ENCODE assay signal across 1 cellular context in the genomic region with DNA sequence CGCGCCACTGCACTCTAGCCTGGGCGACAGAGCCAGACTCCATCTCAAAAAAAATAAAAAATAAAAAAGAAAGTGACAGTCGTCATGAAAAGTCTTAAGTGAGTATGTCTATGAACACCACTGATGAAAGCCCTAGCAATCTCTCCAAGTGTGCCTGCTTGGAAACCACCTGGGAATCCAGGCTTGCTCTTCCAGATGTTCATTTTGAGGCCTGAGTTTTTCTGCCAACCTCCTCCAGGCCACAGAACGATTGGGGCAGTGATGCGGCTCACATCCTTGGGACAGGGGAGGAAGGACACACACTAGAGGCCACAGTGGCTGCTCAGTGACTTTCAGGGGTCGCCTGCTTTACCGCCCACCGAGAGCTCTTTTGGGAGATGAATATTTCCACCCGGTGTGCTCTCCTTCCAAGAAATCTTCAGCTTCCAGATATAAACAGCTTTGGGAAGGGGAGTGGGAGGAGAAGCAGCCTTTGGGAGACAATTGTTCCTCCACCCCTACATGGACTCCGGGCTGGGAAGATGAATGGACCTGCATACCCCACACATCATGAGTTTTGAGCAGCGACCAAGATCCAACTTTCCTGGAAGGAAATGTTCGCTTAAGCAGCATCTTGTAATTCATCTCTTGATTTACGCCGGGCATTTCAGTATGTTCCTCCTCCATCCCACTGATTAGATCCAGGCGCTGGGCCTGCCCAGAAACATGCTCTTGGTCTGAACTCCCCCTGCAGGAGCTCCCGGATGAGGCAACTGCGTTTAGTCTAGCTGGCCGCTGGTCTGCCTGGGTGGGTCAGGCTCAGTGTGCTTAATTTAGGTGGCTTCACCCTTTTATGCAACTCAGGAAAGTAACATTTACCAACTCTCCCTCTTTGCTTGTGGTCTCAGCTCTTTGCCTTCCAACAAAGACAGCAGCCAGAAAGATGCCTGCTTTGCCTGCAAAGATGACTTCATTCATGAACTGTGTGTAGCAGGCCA.
TF ChIP-seq lines count a peak whose summit lies in the region.

No MANE protein-coding gene starts in this region.

TF ChIP-seq in WTC11, 78 proteins besides CTCF, POLR2A, EP300 and RAD21 (continued from another document):
- TF ChIP-seq PRDM15 (CRISPR knock-in tag; IDR thresholded peaks at IDR 0.05) (no peak), TP53 (CRISPR knock-in tag; IDR thresholded peaks at IDR 0.05) (no peak), ZNF423 (CRISPR knock-in tag; IDR thresholded peaks at IDR 0.05) (no peak), TEAD1 (CRISPR knock-in tag; IDR thresholded peaks at IDR 0.05) (no peak)
- TF ChIP-seq, protein P1, sequence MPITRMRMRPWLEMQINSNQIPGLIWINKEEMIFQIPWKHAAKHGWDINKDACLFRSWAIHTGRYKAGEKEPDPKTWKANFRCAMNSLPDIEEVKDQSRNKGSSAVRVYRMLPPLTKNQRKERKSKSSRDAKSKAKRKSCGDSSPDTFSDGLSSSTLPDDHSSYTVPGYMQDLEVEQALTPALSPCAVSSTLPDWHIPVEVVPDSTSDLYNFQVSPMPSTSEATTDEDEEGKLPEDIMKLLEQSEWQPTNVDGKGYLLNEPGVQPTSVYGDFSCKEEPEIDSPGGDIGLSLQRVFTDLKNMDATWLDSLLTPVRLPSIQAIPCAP (CRISPR knock-in tag; IDR thresholded peaks at IDR 0.05), result no peak
- TF ChIP-seq, protein P2, sequence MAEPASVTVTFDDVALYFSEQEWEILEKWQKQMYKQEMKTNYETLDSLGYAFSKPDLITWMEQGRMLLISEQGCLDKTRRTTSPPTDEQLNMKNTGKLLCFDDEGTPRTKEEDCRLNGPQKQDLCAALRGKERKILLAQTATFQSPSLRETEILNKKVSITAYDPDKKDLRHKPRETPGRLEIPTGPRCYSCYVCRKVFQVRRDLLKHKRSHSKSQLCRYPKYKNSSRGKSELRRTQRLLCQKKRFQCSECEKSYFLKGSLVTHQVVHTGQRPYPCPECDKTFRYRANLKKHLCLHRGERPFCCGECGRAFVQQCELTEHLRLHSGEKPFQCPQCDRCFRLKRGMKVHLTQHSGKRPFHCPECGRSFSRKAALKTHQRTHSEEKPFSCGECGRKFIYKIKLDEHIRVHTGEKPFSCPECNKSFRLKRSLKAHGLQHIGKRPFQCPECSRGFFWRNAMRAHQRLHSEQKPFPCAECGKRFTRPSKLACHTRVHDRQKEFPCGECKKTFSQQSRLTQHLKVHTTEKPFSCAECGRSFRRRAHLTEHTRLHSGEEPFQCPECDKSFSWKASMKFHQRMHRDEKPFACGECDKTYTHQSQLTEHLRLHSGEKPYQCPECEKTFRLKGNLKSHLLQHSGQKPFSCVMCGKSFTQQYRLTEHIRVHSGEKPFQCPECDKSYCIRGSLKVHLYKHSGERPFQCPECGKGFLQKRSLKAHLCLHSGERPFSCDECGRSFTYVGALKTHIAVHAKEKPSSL (CRISPR knock-in tag; conservative IDR thresholded peaks at IDR 0.05), result no peak
